Comparison of ENCODE assay signal across 26 cellular contexts in genomic region chr17:29049541-29050150, GRCh38. TPM values are rescaled to one million over a fixed set of nuclear protein-coding genes. Genes with fewer than 3 reads are reported as not detected.
"Had no signal": no experiment of that assay in that cellular context is flagged by ENCODE, and none has a peak within 500 bp of the region (broad histone marks: within the 10 kb centered on the region; RNA-seq: fewer than 3 reads in every experiment).

No MANE protein-coding gene starts in this region.

- H3K9me3 ChIP-seq: esophagus squamous epithelium, gastroesophageal sphincter, heart left ventricle, pancreas, testis, vagina had no signal

- H3K27ac ChIP-seq: coronary artery, esophagus squamous epithelium, gastroesophageal sphincter, heart left ventricle, pancreas, skin epidermis, testis, vagina had no signal

- H3K27me3 ChIP-seq: gastroesophageal sphincter, pancreas, testis, vagina had no signal

- H3K36me3 ChIP-seq: esophagus squamous epithelium, gastroesophageal sphincter, heart left ventricle, pancreas, vagina had no signal

- H3K4me1 ChIP-seq: esophagus squamous epithelium, gastroesophageal sphincter, pancreas, testis, vagina had no signal

- ATAC-seq: activated CD4-positive, alpha-beta T cell treated with anti-CD3 and anti-CD28 coated beads for 36 hours; gastroesophageal sphincter; heart left ventricle; right cardiac atrium; stimulated activated effector memory CD8-positive, alpha-beta T cell treated with anti-CD3 and anti-CD28 coated beads, Interleukin-12 subunit alpha, Interleukin-12 subunit beta, amount 100 ng/mL, for 72 hours had no signal

- DNase-seq: activated B cell treated with CpG ODN at 0.5 μM for 24 hours; activated CD4-positive, alpha-beta T cell treated with anti-CD3 and anti-CD28 coated beads for 36 hours; activated CD4-positive, alpha-beta T cell treated with anti-CD3 and anti-CD28 coated beads, Interleukin-2, amount 50 U/mL, for 4 hours; activated CD8-positive, alpha-beta memory T cell treated with anti-CD3 and anti-CD28 coated beads for 24 hours; activated CD8-positive, alpha-beta memory T cell treated with anti-CD3 and anti-CD28 coated beads, Interleukin-2, amount 50 U/mL, for 4 hours; activated naive CD4-positive, alpha-beta T cell treated with Interleukin-2 at 50 U/mL for 16 hours; activated naive CD8-positive, alpha-beta T cell treated with anti-CD3 and anti-CD28 coated beads for 36 hours; activated T-cell treated with anti-CD3 and anti-CD28 coated beads, Interleukin-2, amount 50 U/mL, for 24 hours; amniotic stem cell; cerebellar nuclear complex; esophagus squamous epithelium; heart left ventricle; islet precursor cell; left cardiac atrium; pancreas; right cardiac atrium; stimulated activated CD4-positive, alpha-beta T cell treated with anti-CD3 and anti-CD28 coated beads, Interleukin-2, amount 100 ng/mL, for 24 hours; T1000; testis had no signal

- H3K4me3 ChIP-seq: coronary artery, esophagus squamous epithelium, gastroesophageal sphincter, heart left ventricle, pancreas, skin epidermis, testis, vagina had no signal

RNA-seq across cellular contexts. Expression of gene SEZ6, which starts 43.8 kb away (rescaled TPM):
- total RNA-seq: activated B cell treated with CpG ODN at 0.5 μM for 24 hours; activated CD4-positive, alpha-beta T cell treated with anti-CD3 and anti-CD28 coated beads for 36 hours; activated naive CD8-positive, alpha-beta T cell treated with anti-CD3 and anti-CD28 coated beads for 36 hours; esophagus squamous epithelium; liver; pulmonary artery endothelial cell; right cardiac atrium; vagina had no signal
- polyA plus RNA-seq: heart left ventricle, right cardiac atrium had no signal
